ENCODE assay signal across 9 cellular contexts in genomic region chr19:1471514-1472107, GRCh38. TPM values are rescaled to one million over a fixed set of nuclear protein-coding genes. Genes with fewer than 3 reads are reported as not detected.
DNase-seq lines count a peak whose midpoint lies in the region; ATAC-seq, FAIRE-seq and TF ChIP-seq lines count a peak whose summit lies in the region.
"Had no signal": no experiment of that assay in that cellular context is flagged by ENCODE, and none has a peak within 500 bp of the region (broad histone marks: within the 10 kb centered on the region; RNA-seq: fewer than 3 reads in every experiment).

No MANE protein-coding gene starts in this region.

- peak overlapping the region; percentile 85 for H3K14ac ChIP-seq in neuronal stem cell (ENCODE audit: low read length)

- DNase-seq in NCI-H2227 (lab: John Stamatoyannopoulos, UW; ENCODE audit: unreplicated experiment), result peak; percentile 36
- no peak for DNase-seq in NCI-H2227 treated with DMSO at 0.1 percent for 48 hours (lab: John Stamatoyannopoulos, UW)
- no peak for DNase-seq in bronchial epithelial cell (ENCODE audit: low read depth)
- no peak for DNase-seq in neuronal stem cell (ENCODE audit: low spot score)
- no peak for DNase-seq in activated CD8-positive, alpha-beta memory T cell treated with anti-CD3 and anti-CD28 coated beads, Interleukin-2, amount 10 ng/mL, durations not matched to agents 7 days and 5 days
- no peak for DNase-seq in activated CD8-positive, alpha-beta memory T cell treated with anti-CD3 and anti-CD28 coated beads for 24 hours

- H3K27ac ChIP-seq in neuronal stem cell (replicated peaks; ENCODE audit: low read length), result no peak overlapping the region

- H3K18ac ChIP-seq in neuronal stem cell (ENCODE audit: low read length), result peak overlapping the region; percentile 87

- peak overlapping the region; percentile 54 for H2BK120ac ChIP-seq in neuronal stem cell (ENCODE audit: low read depth, low read length)

- no peak for FAIRE-seq in bronchial epithelial cell (lab: Jason Lieb, UNC)

- no peak overlapping the region for H2AFZ ChIP-seq in neuronal stem cell (ENCODE audit: low read length)

- peaks cover 27% of the 10 kb centered on the region for H3K79me1 ChIP-seq in neuronal stem cell (ENCODE audit: low read depth, low read length)

- H3K27me3 Mint-ChIP-seq in IgD-negative memory B cell, result peaks cover 6% of the 10 kb centered on the region
- H3K27me3 Mint-ChIP-seq in activated CD8-positive, alpha-beta memory T cell treated with anti-CD3 and anti-CD28 coated beads, Interleukin-2, amount 10 ng/mL, durations not matched to agents 7 days and 5 days, result peaks cover 10% of the 10 kb centered on the region

- H3K9me3 ChIP-seq in neuronal stem cell (replicated peaks in 1 of 2; ENCODE audit: control insufficient read depth in 2 of 2, insufficient read depth in 1 of 2, low read depth in 1 of 2, low read length in 2 of 2), result peaks cover 0 to 5% of the 10 kb centered on the region in 2 donors

- H3K4me1 Mint-ChIP-seq in IgD-negative memory B cell, result peaks cover 0 to 8% (median 5%) of the 10 kb centered on the region in 3 donors
- H3K4me1 Mint-ChIP-seq in activated CD8-positive, alpha-beta memory T cell treated with anti-CD3 and anti-CD28 coated beads, Interleukin-2, amount 10 ng/mL, durations not matched to agents 7 days and 5 days, result peaks cover 6% of the 10 kb centered on the region

- peaks cover 7 to 27% of the 10 kb centered on the region in 2 donors for H3K4me1 ChIP-seq in neuronal stem cell (ENCODE audit: control insufficient read depth in 2 of 2, insufficient read depth in 1 of 2, low read depth in 1 of 2, low read length in 2 of 2)

- H3K23ac ChIP-seq in neuronal stem cell (ENCODE audit: low read depth, low read length, poor library complexity), result peak overlapping the region; percentile 94

- H3K27me3 ChIP-seq in bronchial epithelial cell (ENCODE audit: control insufficient read depth, insufficient read depth, low read length) (peaks cover 8% of the 10 kb centered on the region), neuronal stem cell (ENCODE audit: control insufficient read depth in 3 of 3, insufficient read depth in 3 of 3, low read depth in 1 of 3, low read length in 3 of 3) (peaks cover 0 to 52% (median 34%) of the 10 kb centered on the region in 3 experiments)

- peak overlapping the region in 1 of 3 donors; percentile 72 for H3K27ac Mint-ChIP-seq in IgD-negative memory B cell
- H3K27ac Mint-ChIP-seq in activated CD8-positive, alpha-beta memory T cell treated with anti-CD3 and anti-CD28 coated beads, Interleukin-2, amount 10 ng/mL, durations not matched to agents 7 days and 5 days, result no peak overlapping the region

- H2BK5ac ChIP-seq in neuronal stem cell (ENCODE audit: low read length), result peak overlapping the region; percentile 21

- no peaks in the 10 kb centered on the region for H3K9me3 Mint-ChIP-seq in IgD-negative memory B cell
- no peaks in the 10 kb centered on the region for H3K9me3 Mint-ChIP-seq in activated CD8-positive, alpha-beta memory T cell treated with anti-CD3 and anti-CD28 coated beads, Interleukin-2, amount 10 ng/mL, durations not matched to agents 7 days and 5 days (ENCODE audit: low read depth)

- peak overlapping the region; percentile 80 for H2BK12ac ChIP-seq in neuronal stem cell (ENCODE audit: low read length)

- no peak overlapping the region for H4K91ac ChIP-seq in neuronal stem cell (ENCODE audit: low read depth, low read length, poor library complexity)

- H3K4ac ChIP-seq in neuronal stem cell (ENCODE audit: low read length), result peak overlapping the region; percentile 76

- peak overlapping the region; percentile 86 for H2AK5ac ChIP-seq in neuronal stem cell (ENCODE audit: low read depth, low read length)

- peak overlapping the region; percentile 62 for H2BK15ac ChIP-seq in neuronal stem cell (ENCODE audit: low read length)

- no peak overlapping the region for H3K4me3 ChIP-seq in bronchial epithelial cell (ENCODE audit: low read depth, low read length)
- no peak overlapping the region for H3K4me3 ChIP-seq in neuronal stem cell (ENCODE audit: low read length in 2 of 2)

- peak; percentile 10 for TF ChIP-seq CTCF in bronchial epithelial cell (IDR thresholded peaks at IDR 0.05; ENCODE audit: insufficient read depth, low read length, severe bottlenecking)

- no peak for ATAC-seq in activated CD8-positive, alpha-beta memory T cell treated with anti-CD3 and anti-CD28 coated beads, Interleukin-2, amount 10 ng/mL, durations not matched to agents 7 days and 5 days
- ATAC-seq in GM21515 (IDR thresholded peaks at IDR 0.05; ENCODE audit: unreplicated experiment), result no peak

- H3K36me3 Mint-ChIP-seq in IgD-negative memory B cell, result peaks cover 3% of the 10 kb centered on the region
- H3K36me3 Mint-ChIP-seq in activated CD8-positive, alpha-beta memory T cell treated with anti-CD3 and anti-CD28 coated beads, Interleukin-2, amount 10 ng/mL, durations not matched to agents 7 days and 5 days, result no peaks in the 10 kb centered on the region

- CTCF ChIA-PET in activated CD8-positive, alpha-beta memory T cell treated with anti-CD3 and anti-CD28 coated beads, Interleukin-2, amount 10 ng/mL, durations not matched to agents 7 days and 5 days (lab: Charles Lee), result interaction anchor here (1.1 to 1.5 kb wide), 4 partner anchors 18 to 74 kb away, joined by 3 to 5 read pairs (median 4); no protein-coding TSS in a partner anchor

- peak overlapping the region; percentile 63 to 92 (median 74) for H3K4me3 Mint-ChIP-seq in IgD-negative memory B cell
- H3K4me3 Mint-ChIP-seq in activated CD8-positive, alpha-beta memory T cell treated with anti-CD3 and anti-CD28 coated beads, Interleukin-2, amount 10 ng/mL, durations not matched to agents 7 days and 5 days, result no peak overlapping the region

- WGBS in neuronal stem cell (ENCODE audit: extremely low coverage in 2 of 2, insufficient read length in 2 of 2, insufficient replicate concordance in 1 of 2), 2 donors, result no CpG with 5 or more reads among the region's 22 CpGs

- peak overlapping the region; percentile 74 for H4K8ac ChIP-seq in neuronal stem cell (ENCODE audit: low read depth, low read length)

- H3K36me3 ChIP-seq in bronchial epithelial cell (ENCODE audit: control insufficient read depth, insufficient read depth, low read length) (peaks cover 4% of the 10 kb centered on the region), neuronal stem cell (replicated peaks in 1 of 2; ENCODE audit: control insufficient read depth in 2 of 2, insufficient read depth in 2 of 2, low read length in 2 of 2) (peaks cover 2 to 45% of the 10 kb centered on the region in 2 donors)

- H3K9ac ChIP-seq in neuronal stem cell (ENCODE audit: low read depth, low read length, poor library complexity), result peak overlapping the region; percentile 87

- peak overlapping the region; percentile 94 for H3K4me2 ChIP-seq in neuronal stem cell (ENCODE audit: insufficient read depth, low read length, poor library complexity, severe bottlenecking)

RNA-seq across cellular contexts. Expression of gene C19orf25, which starts 7.4 kb away (rescaled TPM):
- polyA plus RNA-seq in IgD-negative memory B cell, result 51.1 TPM
- total RNA-seq in bronchial epithelial cell, result 24.7 and 33.3 TPM in 2 replicates
- 22.9 TPM for polyA plus RNA-seq in neuronal stem cell (2013, experiment 1 of 2)
- 21.4 TPM for polyA plus RNA-seq in neuronal stem cell (2013, experiment 2 of 2)
- total RNA-seq in activated CD8-positive, alpha-beta memory T cell treated with anti-CD3 and anti-CD28 coated beads, Interleukin-2, amount 10 ng/mL, durations not matched to agents 7 days and 5 days, result 10 to 100 TPM; 43.3 to 48.9 TPM

RNA-seq across cellular contexts. Expression of gene PCSK4, which starts 18.5 kb away (rescaled TPM):
- polyA plus RNA-seq in IgD-negative memory B cell, result not detected
- 0.53 and 1.7 TPM in 2 replicates for total RNA-seq in bronchial epithelial cell
- 8.3 TPM for polyA plus RNA-seq in neuronal stem cell (2013, experiment 1 of 2)
- 7.9 TPM for polyA plus RNA-seq in neuronal stem cell (2013, experiment 2 of 2)
- total RNA-seq in activated CD8-positive, alpha-beta memory T cell treated with anti-CD3 and anti-CD28 coated beads, Interleukin-2, amount 10 ng/mL, durations not matched to agents 7 days and 5 days, result 1 to 10 TPM; 1.5 to 4.4 TPM

RNA-seq across cellular contexts. Expression of gene REEP6, which starts 19.4 kb away (rescaled TPM):
- 0.24 TPM for polyA plus RNA-seq in IgD-negative memory B cell
- 2.1 and 3.6 TPM in 2 replicates for total RNA-seq in bronchial epithelial cell
- polyA plus RNA-seq in neuronal stem cell (2013, experiment 1 of 2), result 18.0 TPM
- 17.5 TPM for polyA plus RNA-seq in neuronal stem cell (2013, experiment 2 of 2)
- total RNA-seq in activated CD8-positive, alpha-beta memory T cell treated with anti-CD3 and anti-CD28 coated beads, Interleukin-2, amount 10 ng/mL, durations not matched to agents 7 days and 5 days, result 1 to 10 TPM; 1.0 to 1.3 TPM

RNA-seq across cellular contexts. Expression of gene APC2, which starts 21.7 kb away (rescaled TPM):
- 0.16 TPM for polyA plus RNA-seq in IgD-negative memory B cell
- under 0.01 TPM in 2 replicates for total RNA-seq in bronchial epithelial cell
- polyA plus RNA-seq in neuronal stem cell (2013, experiment 1 of 2), result 3.4 TPM
- polyA plus RNA-seq in neuronal stem cell (2013, experiment 2 of 2), result 3.9 TPM
- total RNA-seq in activated CD8-positive, alpha-beta memory T cell treated with anti-CD3 and anti-CD28 coated beads, Interleukin-2, amount 10 ng/mL, durations not matched to agents 7 days and 5 days, result under 1 TPM; 0.03 to 0.12 TPM
- total RNA-seq: kidney epithelial cell had no signal

RNA-seq across cellular contexts. Expression of gene RPS15, which starts 33.4 kb away (rescaled TPM):
- 3,226 TPM for polyA plus RNA-seq in IgD-negative memory B cell
- total RNA-seq in bronchial epithelial cell, result 380 and 966 TPM in 2 replicates
- polyA plus RNA-seq in neuronal stem cell (2013, experiment 1 of 2), result 3,965 TPM
- 3,732 TPM for polyA plus RNA-seq in neuronal stem cell (2013, experiment 2 of 2)
- 1,000 to 10,000 TPM; 1,331 to 1,537 TPM for total RNA-seq in activated CD8-positive, alpha-beta memory T cell treated with anti-CD3 and anti-CD28 coated beads, Interleukin-2, amount 10 ng/mL, durations not matched to agents 7 days and 5 days
